ENCODE assay signal across 11 cellular contexts in genomic region chr10:78981257-78981969, GRCh38.
A peak's percentile ranks its signal among the peaks of the same experiment; 100 is the strongest.
DNase-seq lines count a peak whose midpoint lies in the region; ATAC-seq lines count a peak whose summit lies in the region.
"Had no signal": no experiment of that assay in that cellular context is flagged by ENCODE, and none has a peak within 500 bp of the region (broad histone marks: within the 10 kb centered on the region; RNA-seq: fewer than 3 reads in every experiment).

No MANE protein-coding gene starts in this region.

- H3K27me3 Mint-ChIP-seq in activated CD4-positive, alpha-beta T cell treated with anti-CD3 and anti-CD28 coated beads, Interleukin-2, amount 10 ng/mL, durations not matched to agents 7 days and 5 days = no peaks in the 10 kb centered on the region

- CTCF ChIA-PET in activated CD4-positive, alpha-beta T cell treated with anti-CD3 and anti-CD28 coated beads, Interleukin-2, amount 10 ng/mL, durations not matched to agents 7 days and 5 days (lab: Charles Lee) = interaction anchor here (1.1 to 1.5 kb wide), 2 partner anchors 8 to 95 kb away, joined by 4 read pairs; no protein-coding TSS in a partner anchor

- H3K9ac ChIP-seq in mesendoderm (ENCODE audit: low read length) = no peak overlapping the region

- no peaks in the 10 kb centered on the region for H3K79me1 ChIP-seq in mesendoderm (ENCODE audit: low read length)

- no peak overlapping the region for H3K4me2 ChIP-seq in mesendoderm (ENCODE audit: low read length)

- H3K23ac ChIP-seq in mesendoderm (ENCODE audit: low read length) = no peak overlapping the region

- no peak overlapping the region for H3K27ac ChIP-seq in mesendoderm (ENCODE audit: low read depth, low read length)
- H3K27ac ChIP-seq: epithelial cell of prostate, HL-60 had no signal

- no peak overlapping the region for H3K4me3 ChIP-seq in mesendoderm (ENCODE audit: low read length)

- H4K8ac ChIP-seq in mesendoderm (ENCODE audit: low read depth, low read length) = no peak overlapping the region

- H3K4ac ChIP-seq in mesendoderm (ENCODE audit: low read depth, low read length) = no peak overlapping the region

- H3K27me3 ChIP-seq in mesendoderm (ENCODE audit: insufficient read depth, low read length, poor library complexity) = no peaks in the 10 kb centered on the region

- no peak overlapping the region for H4K5ac ChIP-seq in mesendoderm (ENCODE audit: low read length)

- POLR2A ChIA-PET in activated CD4-positive, alpha-beta T cell treated with anti-CD3 and anti-CD28 coated beads, Interleukin-2, amount 10 ng/mL, durations not matched to agents 7 days and 5 days (lab: Charles Lee) = no interaction called here

- ATAC-seq in GM21447 (IDR thresholded peaks at IDR 0.05; ENCODE audit: unreplicated experiment) = peak; percentile 86
- ATAC-seq in HG03520 (IDR thresholded peaks at IDR 0.05; ENCODE audit: unreplicated experiment) = peak; percentile 57

- DNase-seq in activated CD4-positive, alpha-beta T cell treated with anti-CD3 and anti-CD28 coated beads, Interleukin-2, amount 10 ng/mL, durations not matched to agents 7 days and 5 days = peak; percentile 31
- DNase-seq in activated CD4-positive, alpha-beta T cell treated with anti-CD3 and anti-CD28 coated beads for 1 hour = no peak
- DNase-seq in mesendoderm (peak; percentile 33), EL (no peak), NCI-H2029 treated with DMSO at 0.1 percent for 48 hours (lab: John Stamatoyannopoulos, UW) (no peak), NCI-H2227 treated with DMSO at 0.1 percent for 48 hours (lab: John Stamatoyannopoulos, UW) (no peak)
- DNase-seq: NCI-H2171 had no signal

- no CpG with 5 or more reads among the region's 6 CpGs for WGBS in mesendoderm (ENCODE audit: extremely low coverage, insufficient coverage, low lambda C conversion rate)

- H2BK15ac ChIP-seq in mesendoderm (replicated peaks; ENCODE audit: low read depth) = no peak overlapping the region

- H3K4me3 Mint-ChIP-seq in activated CD4-positive, alpha-beta T cell treated with anti-CD3 and anti-CD28 coated beads, Interleukin-2, amount 10 ng/mL, durations not matched to agents 7 days and 5 days = no peak overlapping the region

- peaks cover 14% of the 10 kb centered on the region for H3K4me1 Mint-ChIP-seq in activated CD4-positive, alpha-beta T cell treated with anti-CD3 and anti-CD28 coated beads, Interleukin-2, amount 10 ng/mL, durations not matched to agents 7 days and 5 days

- H3K27ac Mint-ChIP-seq in activated CD4-positive, alpha-beta T cell treated with anti-CD3 and anti-CD28 coated beads, Interleukin-2, amount 10 ng/mL, durations not matched to agents 7 days and 5 days = peak overlapping the region; percentile 67

- H2BK5ac ChIP-seq in mesendoderm (ENCODE audit: low read length) = no peak overlapping the region

- no peaks in the 10 kb centered on the region for H3K79me2 ChIP-seq in mesendoderm (ENCODE audit: control insufficient read depth, insufficient read depth, low read length)

- H2BK120ac ChIP-seq in mesendoderm (ENCODE audit: low read depth, low read length) = no peak overlapping the region

- H3K36me3 ChIP-seq in mesendoderm (ENCODE audit: control insufficient read depth, insufficient read depth, low read length) = no peaks in the 10 kb centered on the region

- H3K9me3 Mint-ChIP-seq in activated CD4-positive, alpha-beta T cell treated with anti-CD3 and anti-CD28 coated beads, Interleukin-2, amount 10 ng/mL, durations not matched to agents 7 days and 5 days = no peaks in the 10 kb centered on the region

- peaks cover 3% of the 10 kb centered on the region for H3K4me1 ChIP-seq in mesendoderm (ENCODE audit: control insufficient read depth, low read depth, low read length)

- no peak overlapping the region for H2AK5ac ChIP-seq in mesendoderm (ENCODE audit: low read length)

- H3K56ac ChIP-seq in mesendoderm (ENCODE audit: low read length) = peak overlapping the region; percentile 20

- no peak overlapping the region for H3K18ac ChIP-seq in mesendoderm (ENCODE audit: low read length)

- no peaks in the 10 kb centered on the region for H3K36me3 Mint-ChIP-seq in activated CD4-positive, alpha-beta T cell treated with anti-CD3 and anti-CD28 coated beads, Interleukin-2, amount 10 ng/mL, durations not matched to agents 7 days and 5 days (ENCODE audit: low read depth)

Comparison
In these comparisons a context has a peak if more than half of its experiments do, and no peak if none do; other contexts are left out.
1. DNase-seq: peak in activated CD4-positive, alpha-beta T cell treated with anti-CD3 and anti-CD28 coated beads, Interleukin-2, amount 10 ng/mL, durations not matched to agents 7 days and 5 days (single experiment) and mesendoderm (single experiment); none in activated CD4-positive, alpha-beta T cell treated with anti-CD3 and anti-CD28 coated beads for 1 hour (single experiment), EL (single experiment), NCI-H2029 treated with DMSO at 0.1 percent for 48 hours (single experiment) and NCI-H2227 treated with DMSO at 0.1 percent for 48 hours (single experiment).